8 cellular contexts compared by ENCODE assay signal in genomic region chr2:131491469-131491836, GRCh38. TPM values are rescaled to one million over a fixed set of nuclear protein-coding genes. Genes with fewer than 3 reads are reported as not detected.
DNase-seq lines count a peak whose midpoint lies in the region; ATAC-seq and TF ChIP-seq lines count a peak whose summit lies in the region.
"Not testable (repeated sequence)": the region's sequence is repeated elsewhere in the genome, so short reads cannot be mapped to it uniquely, and the experiment has no call there.

No MANE protein-coding gene starts in this region.

- intact Hi-C loops in left colon (cut with DNase I, micrococcal nuclease) = not testable (repeated sequence)
- intact Hi-C loops in psoas muscle (cut with DNase I) = loop anchor here (10.0 kb wide), 1 partner anchor 183 kb away; no protein-coding TSS in a partner anchor

- peak overlapping the region; percentile 96 for H3K27ac Mint-ChIP-seq in activated T-cell treated with anti-CD3 and anti-CD28 coated beads, Interleukin-2, amount 50 U/mL, for 72 hours
- H3K27ac Mint-ChIP-seq in endodermal cell = not testable (repeated sequence)

- in situ Hi-C loops in ACHN (cut with HindIII; ENCODE audit: low pct_ligation_motif_present, low pct_unique_long_range_greater_than_20kb, low sequenced_read_pairs) = not testable (repeated sequence)

- H3K27me3 ChIP-seq in NT2/D1 (ENCODE audit: insufficient read depth, insufficient read length); endodermal cell (ENCODE audit: control insufficient read depth, insufficient read depth, low read length, poor library complexity, severe bottlenecking); psoas muscle (ENCODE audit: insufficient read depth in 3 of 3, low read length in 2 of 3): not testable (repeated sequence)

- TF ChIP-seq CTCF in endodermal cell (conservative IDR thresholded peaks at IDR 0.05); psoas muscle (IDR thresholded peaks at IDR 0.05): not testable (repeated sequence)

- peaks cover 46% of the 10 kb centered on the region for H3K4me1 Mint-ChIP-seq in activated T-cell treated with anti-CD3 and anti-CD28 coated beads, Interleukin-2, amount 50 U/mL, for 72 hours (ENCODE audit: low read depth)
- H3K4me1 Mint-ChIP-seq in endodermal cell = peaks cover 16% of the 10 kb centered on the region

- H3K4me1 ChIP-seq in NT2/D1 (ENCODE audit: insufficient read depth, insufficient read length) = peaks cover 12% of the 10 kb centered on the region
- H3K4me1 ChIP-seq in endodermal cell (ENCODE audit: control insufficient read depth, insufficient read depth, low read length); psoas muscle: not testable (repeated sequence)

- H3K36me3 Mint-ChIP-seq in activated T-cell treated with anti-CD3 and anti-CD28 coated beads, Interleukin-2, amount 50 U/mL, for 72 hours (ENCODE audit: insufficient read depth in 2 of 2) = peaks cover 3 to 15% of the 10 kb centered on the region in 2 donors
- not testable (repeated sequence) for H3K36me3 Mint-ChIP-seq in endodermal cell (ENCODE audit: low read depth)

- ATAC-seq in GM19035 (IDR thresholded peaks at IDR 0.05; ENCODE audit: unreplicated experiment) (peak; percentile 12), HG03108 (IDR thresholded peaks at IDR 0.05; ENCODE audit: unreplicated experiment) (peak; percentile 2), left colon (peak; percentile 26)
- ATAC-seq in activated T-cell treated with anti-CD3 and anti-CD28 coated beads, Interleukin-2, amount 50 U/mL, for 72 hours (replicated peaks in 1 of 2) = peak in 1 of 2 donors; percentile 14
- ATAC-seq in psoas muscle = not testable (repeated sequence)

- H3K4me3 ChIP-seq in NT2/D1 (ENCODE audit: insufficient read length, low read depth) = peak overlapping the region; percentile 55
- H3K4me3 ChIP-seq in endodermal cell (ENCODE audit: low read length) = peak overlapping the region; percentile 77
- H3K4me3 ChIP-seq in psoas muscle = peak overlapping the region; percentile 90

- H3K27ac ChIP-seq in endodermal cell (ENCODE audit: low read depth, low read length); psoas muscle: not testable (repeated sequence)

- H3K27me3 Mint-ChIP-seq in activated T-cell treated with anti-CD3 and anti-CD28 coated beads, Interleukin-2, amount 50 U/mL, for 72 hours (ENCODE audit: low read depth); endodermal cell (ENCODE audit: insufficient read depth): not testable (repeated sequence)

- peak overlapping the region; percentile 88 to 92 for H3K4me3 Mint-ChIP-seq in activated T-cell treated with anti-CD3 and anti-CD28 coated beads, Interleukin-2, amount 50 U/mL, for 72 hours
- peak overlapping the region; percentile 95 for H3K4me3 Mint-ChIP-seq in endodermal cell

- not testable (repeated sequence) for H3K9me3 ChIP-seq in NT2/D1 (ENCODE audit: insufficient read depth, low read length); endodermal cell (ENCODE audit: control insufficient read depth, low read length); psoas muscle

- H3K9me3 Mint-ChIP-seq in activated T-cell treated with anti-CD3 and anti-CD28 coated beads, Interleukin-2, amount 50 U/mL, for 72 hours; endodermal cell: not testable (repeated sequence)

- DNase-seq in ACHN (peak; percentile 7), endodermal cell (peak; percentile 67), left colon (peak in 1 of 2 donors; percentile 24)
- not testable (repeated sequence) for DNase-seq in NT2/D1 (ENCODE audit: low read depth, low spot score); psoas muscle
- DNase-seq in activated T-cell treated with anti-CD3 and anti-CD28 coated beads, Interleukin-2, amount 50 U/mL, for 72 hours = peak in 1 of 2 donors; percentile 16

- 21% methylated on average over 15 of the region's 22 CpGs; no CpG with 5 or more reads in 1 of the 2 experiments for WGBS in endodermal cell (ENCODE audit: insufficient coverage in 1 of 2, insufficient read length in 1 of 2), 2 experiments
- WGBS in psoas muscle, 3 donors = 31 to 60% (median 46%) methylated on average over 10 to 21 of the region's 22 CpGs

- H3K36me3 ChIP-seq in NT2/D1 (ENCODE audit: insufficient read depth, insufficient read length, low read length) = peaks cover 43% of the 10 kb centered on the region
- H3K36me3 ChIP-seq in endodermal cell (ENCODE audit: control insufficient read depth, insufficient read depth, low read length); psoas muscle (ENCODE audit: insufficient read depth in 1 of 2, low read depth in 1 of 2): not testable (repeated sequence)

- peak overlapping the region; percentile 90 for H3K9ac ChIP-seq in NT2/D1 (ENCODE audit: insufficient read length, low read depth)
- not testable (repeated sequence) for H3K9ac ChIP-seq in endodermal cell (ENCODE audit: extremely low read depth, low read length, poor library complexity, severe bottlenecking)

RNA-seq across cellular contexts. Expression of gene MZT2A, which starts 0.7 kb away (rescaled TPM):
- 100 to 1,000 TPM; 158 to 178 TPM for total RNA-seq in activated T-cell treated with anti-CD3 and anti-CD28 coated beads, Interleukin-2, amount 50 U/mL, for 72 hours
- total RNA-seq in endodermal cell = 100 to 1,000 TPM; 133 to 144 TPM
- polyA plus RNA-seq in endodermal cell (2013, experiment 1 of 2) = 105 TPM
- polyA plus RNA-seq in endodermal cell (2013, experiment 2 of 2) = 98.1 TPM
- 10 to 100 TPM; 72.3 to 84.6 TPM for total RNA-seq in left colon
- 10 to 100 TPM; 30.8 to 46.5 (median 33.3) TPM for total RNA-seq in psoas muscle
- 10 to 100 TPM; 22.1 to 41.4 (median 34.8) TPM for polyA plus RNA-seq in psoas muscle

RNA-seq across cellular contexts. Expression of gene TUBA3D, which starts 15.5 kb away (rescaled TPM):
- total RNA-seq in activated T-cell treated with anti-CD3 and anti-CD28 coated beads, Interleukin-2, amount 50 U/mL, for 72 hours = not detected
- total RNA-seq in endodermal cell = not detected
- not detected for polyA plus RNA-seq in endodermal cell (2013, experiment 1 of 2)
- not detected for polyA plus RNA-seq in endodermal cell (2013, experiment 2 of 2)
- not detected for total RNA-seq in left colon
- not detected for total RNA-seq in psoas muscle
- under 1 TPM; 0.13 to 0.75 (median 0.23) TPM for polyA plus RNA-seq in psoas muscle

RNA-seq across cellular contexts. Expression of gene CCDC74A, which starts 36.2 kb away (rescaled TPM):
- total RNA-seq in activated T-cell treated with anti-CD3 and anti-CD28 coated beads, Interleukin-2, amount 50 U/mL, for 72 hours = 1 to 10 TPM; 2.1 to 4.3 TPM
- total RNA-seq in endodermal cell (10 to 100 TPM; 17.3 to 29.9 TPM), left colon (1 to 10 TPM; 1.1 to 2.0 TPM), psoas muscle (under 1 TPM in 1 of 4 donors, not detected in 3; 0.51 TPM)
- 42.5 TPM for polyA plus RNA-seq in endodermal cell (2013, experiment 1 of 2)
- 46.0 TPM for polyA plus RNA-seq in endodermal cell (2013, experiment 2 of 2)
- under 1 TPM; 0.16 to 0.18 (median 0.18) TPM for polyA plus RNA-seq in psoas muscle
